Comparison of ENCODE assay signal across 8 cellular contexts in genomic region chr9:136943291-136944093, GRCh38. TPM values are rescaled to one million over a fixed set of nuclear protein-coding genes. Genes with fewer than 3 reads are reported as not detected.
DNase-seq lines count a peak whose midpoint lies in the region; ATAC-seq and TF ChIP-seq lines count a peak whose summit lies in the region.

No MANE protein-coding gene starts in this region.

- intact Hi-C loops in CD8-positive, alpha-beta T cell (cut with DNase I, micrococcal nuclease) = loop anchor here (1.0 to 2.0 kb wide), 11 partner anchors 35 to 280 kb away; partner anchors contain the start of genes TMEM141 (in 2 of the 2), TRAF2 (in 2 of the 2), ABCA2 (in 1 of the 2) and AJM1 (in 1 of the 2)
- intact Hi-C loops in prostate gland (cut with DNase I) = no loop called here

- H3K36me3 ChIP-seq in CD8-positive, alpha-beta T cell (ENCODE audit: insufficient read depth, low read length) = peaks cover 27% of the 10 kb centered on the region
- peaks cover 21 to 26% of the 10 kb centered on the region in 2 donors for H3K36me3 ChIP-seq in prostate gland

- H3K9me3 Mint-ChIP-seq in CD8-positive, alpha-beta T cell = no peaks in the 10 kb centered on the region

- DNase-seq in CD8-positive, alpha-beta T cell = peak in 1 of 7 experiments; percentile 48
- DNase-seq in activated CD8-positive, alpha-beta memory T cell treated with anti-CD3 and anti-CD28 coated beads, Interleukin-2, amount 50 U/mL, for 4 hours = peak; percentile 19
- DNase-seq in foreskin fibroblast (peak in 1 of 2 donors; percentile 11), prostate gland (ENCODE audit: low spot score) (no peak), HCEC 1CT (no peak), DMS79 (lab: John Stamatoyannopoulos, UW) (no peak)

- peak overlapping the region; percentile 82 for H3K4me3 Mint-ChIP-seq in CD8-positive, alpha-beta T cell

- no peaks in the 10 kb centered on the region for H3K27me3 ChIP-seq in CD8-positive, alpha-beta T cell (ENCODE audit: insufficient read depth, low read length)
- no peaks in the 10 kb centered on the region for H3K27me3 ChIP-seq in prostate gland (replicated peaks; ENCODE audit: insufficient read depth)

- TF ChIP-seq CTCF in CD8-positive, alpha-beta T cell (IDR thresholded peaks at IDR 0.05) = no peak
- no peak for TF ChIP-seq CTCF in foreskin fibroblast (IDR thresholded peaks at IDR 0.05; ENCODE audit: low read depth, low read length)
- no peak for TF ChIP-seq CTCF in prostate gland (IDR thresholded peaks at IDR 0.05)

- peaks cover 16% of the 10 kb centered on the region for H3K4me1 ChIP-seq in CD8-positive, alpha-beta T cell (ENCODE audit: insufficient read depth, low read length)
- no peaks in the 10 kb centered on the region for H3K4me1 ChIP-seq in prostate gland (replicated peaks)

- no peaks in the 10 kb centered on the region for H3K27me3 Mint-ChIP-seq in CD8-positive, alpha-beta T cell (ENCODE audit: low read depth)

- 48% methylated on average over 22 of the region's 51 CpGs for WGBS in prostate gland

- peaks cover 38% of the 10 kb centered on the region for H3K36me3 Mint-ChIP-seq in CD8-positive, alpha-beta T cell

- POLR2A ChIA-PET in CD8-positive, alpha-beta T cell (lab: Charles Lee) = interaction anchor here (0.7 to 1.6 kb wide), 7 partner anchors 42 to 101 kb away, joined by 3 to 7 read pairs (median 5); partner anchors contain the start of genes AJM1, CLIC3, PAXX and TRAF2

- no peak for TF ChIP-seq POLR2A in prostate gland (IDR thresholded peaks at IDR 0.05)

- CTCF ChIA-PET in CD8-positive, alpha-beta T cell (lab: Charles Lee) = interaction anchor here (0.8 to 1.8 kb wide), 8 partner anchors 11 to 166 kb away, joined by 3 to 6 read pairs (median 4); no protein-coding TSS in a partner anchor

- H3K4me1 Mint-ChIP-seq in CD8-positive, alpha-beta T cell (ENCODE audit: low read depth) = peaks cover 10% of the 10 kb centered on the region

- ATAC-seq in CD8-positive, alpha-beta T cell = no peak
- ATAC-seq in GM19395 (IDR thresholded peaks at IDR 0.05; ENCODE audit: unreplicated experiment) = peak; percentile 28
- peak; percentile 11 for ATAC-seq in HG03571 (IDR thresholded peaks at IDR 0.05; ENCODE audit: unreplicated experiment)

- peak overlapping the region; percentile 62 for H3K27ac Mint-ChIP-seq in CD8-positive, alpha-beta T cell

- H3K27ac ChIP-seq in CD8-positive, alpha-beta T cell (ENCODE audit: low read depth, low read length) = peak overlapping the region; percentile 48
- H3K27ac ChIP-seq in prostate gland = peak overlapping the region; percentile 71 to 91

- H3K9me3 ChIP-seq in CD8-positive, alpha-beta T cell (ENCODE audit: low read length) = no peaks in the 10 kb centered on the region
- no peaks in the 10 kb centered on the region for H3K9me3 ChIP-seq in prostate gland

- H3K4me3 ChIP-seq in CD8-positive, alpha-beta T cell (ENCODE audit: low read depth, low read length) = peak overlapping the region; percentile 63
- H3K4me3 ChIP-seq in foreskin fibroblast (ENCODE audit: low read depth in 1 of 2, low read length in 2 of 2) (peak overlapping the region; percentile 78 to 92), prostate gland (peak overlapping the region; percentile 75 to 81)

RNA-seq across cellular contexts. Expression of gene FBXW5, which starts 1.0 kb away (rescaled TPM):
- total RNA-seq in CD8-positive, alpha-beta T cell = 10 to 100 TPM; 38.4 to 39.5 TPM
- total RNA-seq in prostate gland = 100 to 1,000 TPM; 199 to 304 TPM

RNA-seq across cellular contexts. Expression of gene C8G, which starts 1.6 kb away (rescaled TPM):
- not detected for total RNA-seq in CD8-positive, alpha-beta T cell
- total RNA-seq in prostate gland = not detected

RNA-seq across cellular contexts. Expression of gene LCN12, which starts 8.6 kb away (rescaled TPM):
- 1 to 10 TPM; 1.0 to 2.4 TPM for total RNA-seq in CD8-positive, alpha-beta T cell
- 10 to 100 TPM in 1 of 2 donors, 1 to 10 TPM in 1; 4.1 to 13.7 TPM for total RNA-seq in prostate gland

RNA-seq across cellular contexts. Expression of gene PTGDS, which starts 33.8 kb away (rescaled TPM):
- 1 to 10 TPM; 7.5 to 7.8 TPM for total RNA-seq in CD8-positive, alpha-beta T cell
- 1,000 to 10,000 TPM in 1 of 2 donors, 10 to 100 TPM in 1; 59.4 to 5,242 TPM for total RNA-seq in prostate gland

RNA-seq across cellular contexts. Expression of gene LCNL1, which starts 39.3 kb away (rescaled TPM):
- total RNA-seq in CD8-positive, alpha-beta T cell = under 1 TPM; 0.30 to 0.58 TPM
- total RNA-seq in prostate gland = 10 to 100 TPM in 1 of 2 donors, under 1 TPM in 1; 0.41 to 22.5 TPM

Comparison
In these comparisons a context has a peak if more than half of its experiments do, and no peak if none do; other contexts are left out.
1. RNA of gene FBXW5, which starts 1.0 kb away (total RNA-seq): 199 to 304 TPM in prostate gland; 38.4 to 39.5 TPM in CD8-positive, alpha-beta T cell; every median in the first group is over 4 times any median in the second.
2. Peak in every context shown above with its lines, with median percentiles within 50 percentile points of each other: H3K4me3 ChIP-seq.